Comparison of ENCODE assay signal across 18 cellular contexts in genomic region chr11:12272821-12273617, GRCh38.
DNase-seq lines count a peak whose midpoint lies in the region; ATAC-seq, FAIRE-seq and TF ChIP-seq lines count a peak whose summit lies in the region.
"Had no signal": no experiment of that assay in that cellular context is flagged by ENCODE, and none has a peak within 500 bp of the region (broad histone marks: within the 10 kb centered on the region; RNA-seq: fewer than 3 reads in every experiment).

No MANE protein-coding gene starts in this region.

- CTCF ChIA-PET in CD8-positive, alpha-beta T cell (lab: Charles Lee) = interaction anchor here (1.0 to 1.8 kb wide), 2 partner anchors 8 to 225 kb away, joined by 3 to 12 read pairs; no protein-coding TSS in a partner anchor

- intact Hi-C loops in CD8-positive, alpha-beta T cell (cut with DNase I, micrococcal nuclease) = no loop called here

- peak overlapping the region; percentile 76 for H3K14ac ChIP-seq in neuronal stem cell (ENCODE audit: low read length)

- H3K4me3 ChIP-seq in AG10803 (ENCODE audit: low read length) (no peak overlapping the region), bronchial epithelial cell (ENCODE audit: low read depth, low read length) (no peak overlapping the region), neuronal stem cell (ENCODE audit: low read length in 2 of 2) (no peak overlapping the region)
- no peak overlapping the region for H3K4me3 ChIP-seq in CD8-positive, alpha-beta T cell (ENCODE audit: low read depth, low read length)
- H3K4me3 ChIP-seq: BLaER1 treated with 17β-estradiol and CSF1 and Interleukin-3, amounts not matched to agents 10 nM and 100 nM; GM23338 had no signal

- H3K36me3 Mint-ChIP-seq in CD8-positive, alpha-beta T cell = no peaks in the 10 kb centered on the region

- H3K9me3 ChIP-seq in neuronal stem cell (replicated peaks in 1 of 2; ENCODE audit: control insufficient read depth in 2 of 2, insufficient read depth in 1 of 2, low read depth in 1 of 2, low read length in 2 of 2) = no peaks in the 10 kb centered on the region
- H3K9me3 ChIP-seq in CD8-positive, alpha-beta T cell (ENCODE audit: low read length) = no peaks in the 10 kb centered on the region
- H3K9me3 ChIP-seq: BLaER1 treated with 17β-estradiol and CSF1 and Interleukin-3, amounts not matched to agents 10 nM and 100 nM had no signal

- H2AFZ ChIP-seq in neuronal stem cell (ENCODE audit: low read length) = no peak overlapping the region
- H2AFZ ChIP-seq: GM23338 had no signal

- H3K36me3 ChIP-seq in bronchial epithelial cell (ENCODE audit: control insufficient read depth, insufficient read depth, low read length) = no peaks in the 10 kb centered on the region
- no peaks in the 10 kb centered on the region for H3K36me3 ChIP-seq in neuronal stem cell (replicated peaks in 1 of 2; ENCODE audit: control insufficient read depth in 2 of 2, insufficient read depth in 2 of 2, low read length in 2 of 2)
- no peaks in the 10 kb centered on the region for H3K36me3 ChIP-seq in CD8-positive, alpha-beta T cell (ENCODE audit: insufficient read depth, low read length)
- H3K36me3 ChIP-seq: BLaER1 treated with 17β-estradiol and CSF1 and Interleukin-3, amounts not matched to agents 10 nM and 100 nM had no signal

- H3K27me3 ChIP-seq in bronchial epithelial cell (ENCODE audit: control insufficient read depth, insufficient read depth, low read length) = no peaks in the 10 kb centered on the region
- no peaks in the 10 kb centered on the region for H3K27me3 ChIP-seq in neuronal stem cell (ENCODE audit: control insufficient read depth in 3 of 3, insufficient read depth in 3 of 3, low read depth in 1 of 3, low read length in 3 of 3)
- no peaks in the 10 kb centered on the region for H3K27me3 ChIP-seq in CD8-positive, alpha-beta T cell (ENCODE audit: insufficient read depth, low read length)
- H3K27me3 ChIP-seq: BLaER1 treated with 17β-estradiol and CSF1 and Interleukin-3, amounts not matched to agents 10 nM and 100 nM had no signal

- WGBS in neuronal stem cell (ENCODE audit: extremely low coverage in 2 of 2, insufficient read length in 2 of 2, insufficient replicate concordance in 1 of 2), 2 donors = no CpG with 5 or more reads among the region's 15 CpGs

- no peak overlapping the region for H3K23ac ChIP-seq in neuronal stem cell (ENCODE audit: low read depth, low read length, poor library complexity)

- no peak overlapping the region for H2AK5ac ChIP-seq in neuronal stem cell (ENCODE audit: low read depth, low read length)

- DNase-seq in AG10803 (ENCODE audit: low read depth) (peak; percentile 60), HT1080 (ENCODE audit: low read depth) (peak; percentile 59), bronchial epithelial cell (ENCODE audit: low read depth) (peak; percentile 50), neuronal stem cell (ENCODE audit: low spot score) (no peak), T-helper 9 cell (no peak)
- no peak for DNase-seq in CD8-positive, alpha-beta T cell
- DNase-seq in activated CD4-positive, CD25-positive, alpha-beta regulatory T cell (lab: John Stamatoyannopoulos, UW) = no peak
- DNase-seq: activated B cell treated with CpG ODN at 0.5 μM for 24 hours; activated naive CD4-positive, alpha-beta T cell treated with anti-CD3 and anti-CD28 coated beads for 36 hours; DMS53; NCI-H1417 treated with DMSO at 0.1 percent for 48 hours; NCI-H446 treated with DMSO at 0.1 percent for 48 hours; small intestine had no signal

- no peak overlapping the region for H3K27ac Mint-ChIP-seq in CD8-positive, alpha-beta T cell
- H3K27ac Mint-ChIP-seq: activated B cell treated with CpG ODN at 0.5 μM for 24 hours; activated naive CD4-positive, alpha-beta T cell treated with anti-CD3 and anti-CD28 coated beads for 36 hours; GM23338; stimulated activated naive CD8-positive, alpha-beta T cell treated with anti-CD3 and anti-CD28 coated beads, Interleukin-15, Interleukin-2, amounts not matched to agents 100 ng/mL and 50 ng/mL, for 24 hours had no signal

- no peak overlapping the region for H3K4ac ChIP-seq in neuronal stem cell (ENCODE audit: low read length)

- no peak overlapping the region for H3K4me3 Mint-ChIP-seq in CD8-positive, alpha-beta T cell
- H3K4me3 Mint-ChIP-seq: activated B cell treated with CpG ODN at 0.5 μM for 24 hours; activated naive CD4-positive, alpha-beta T cell treated with anti-CD3 and anti-CD28 coated beads for 36 hours; GM23338; stimulated activated naive CD8-positive, alpha-beta T cell treated with anti-CD3 and anti-CD28 coated beads, Interleukin-15, Interleukin-2, amounts not matched to agents 100 ng/mL and 50 ng/mL, for 24 hours had no signal

- H3K27ac ChIP-seq in neuronal stem cell (replicated peaks; ENCODE audit: low read length) = no peak overlapping the region
- no peak overlapping the region for H3K27ac ChIP-seq in CD8-positive, alpha-beta T cell (ENCODE audit: low read depth, low read length)
- H3K27ac ChIP-seq: BLaER1 treated with 17β-estradiol and CSF1 and Interleukin-3, amounts not matched to agents 10 nM and 100 nM had no signal

- no peak overlapping the region for H3K4me2 ChIP-seq in neuronal stem cell (ENCODE audit: insufficient read depth, low read length, poor library complexity, severe bottlenecking)
- H3K4me2 ChIP-seq: BLaER1 treated with 17β-estradiol and CSF1 and Interleukin-3, amounts not matched to agents 10 nM and 100 nM; GM23338 had no signal

- no peak overlapping the region for H4K91ac ChIP-seq in neuronal stem cell (ENCODE audit: low read depth, low read length, poor library complexity)

- TF ChIP-seq CTCF in AG10803 (conservative IDR thresholded peaks at IDR 0.05; ENCODE audit: low read length) (no peak), bronchial epithelial cell (IDR thresholded peaks at IDR 0.05; ENCODE audit: insufficient read depth, low read length, severe bottlenecking) (no peak)
- no peak for TF ChIP-seq CTCF in CD8-positive, alpha-beta T cell (IDR thresholded peaks at IDR 0.05)

- H3K79me1 ChIP-seq in neuronal stem cell (ENCODE audit: low read depth, low read length) = no peaks in the 10 kb centered on the region

- H3K27me3 Mint-ChIP-seq in CD8-positive, alpha-beta T cell (ENCODE audit: low read depth) = no peaks in the 10 kb centered on the region
- H3K27me3 Mint-ChIP-seq: activated B cell treated with CpG ODN at 0.5 μM for 24 hours; stimulated activated naive CD8-positive, alpha-beta T cell treated with anti-CD3 and anti-CD28 coated beads, Interleukin-15, Interleukin-2, amounts not matched to agents 100 ng/mL and 50 ng/mL, for 24 hours had no signal

- no peak overlapping the region for H3K18ac ChIP-seq in neuronal stem cell (ENCODE audit: low read length)

- no peaks in the 10 kb centered on the region for H3K9me3 Mint-ChIP-seq in CD8-positive, alpha-beta T cell
- H3K9me3 Mint-ChIP-seq: activated B cell treated with CpG ODN at 0.5 μM for 24 hours; activated naive CD4-positive, alpha-beta T cell treated with anti-CD3 and anti-CD28 coated beads for 36 hours; GM23338; stimulated activated naive CD8-positive, alpha-beta T cell treated with anti-CD3 and anti-CD28 coated beads, Interleukin-15, Interleukin-2, amounts not matched to agents 100 ng/mL and 50 ng/mL, for 24 hours had no signal

- FAIRE-seq in bronchial epithelial cell (lab: Jason Lieb, UNC) = no peak
- FAIRE-seq: frontal cortex, small intestine had no signal

- ATAC-seq in CD8-positive, alpha-beta T cell = no peak
- no peak for ATAC-seq in GM21390 (IDR thresholded peaks at IDR 0.05; ENCODE audit: unreplicated experiment)
- ATAC-seq: GM23338 had no signal

- no peak overlapping the region for H2BK15ac ChIP-seq in neuronal stem cell (ENCODE audit: low read length)

- H2BK120ac ChIP-seq in neuronal stem cell (ENCODE audit: low read depth, low read length) = no peak overlapping the region

- no peak overlapping the region for H2BK12ac ChIP-seq in neuronal stem cell (ENCODE audit: low read length)

- POLR2A ChIA-PET in CD8-positive, alpha-beta T cell (lab: Charles Lee) = no interaction called here

- H3K9ac ChIP-seq in neuronal stem cell (ENCODE audit: low read depth, low read length, poor library complexity) = no peak overlapping the region
- H3K9ac ChIP-seq: BLaER1 treated with 17β-estradiol and CSF1 and Interleukin-3, amounts not matched to agents 10 nM and 100 nM had no signal

- no peak overlapping the region for H2BK5ac ChIP-seq in neuronal stem cell (ENCODE audit: low read length)

- H4K8ac ChIP-seq in neuronal stem cell (ENCODE audit: low read depth, low read length) = no peak overlapping the region

- peaks cover 2 to 4% of the 10 kb centered on the region in 2 donors for H3K4me1 ChIP-seq in neuronal stem cell (ENCODE audit: control insufficient read depth in 2 of 2, insufficient read depth in 1 of 2, low read depth in 1 of 2, low read length in 2 of 2)
- no peaks in the 10 kb centered on the region for H3K4me1 ChIP-seq in CD8-positive, alpha-beta T cell (ENCODE audit: insufficient read depth, low read length)

- no peaks in the 10 kb centered on the region for H3K4me1 Mint-ChIP-seq in CD8-positive, alpha-beta T cell (ENCODE audit: low read depth)
- H3K4me1 Mint-ChIP-seq: activated B cell treated with CpG ODN at 0.5 μM for 24 hours had no signal

Comparison
In these comparisons a context has a peak if more than half of its experiments do, and no peak if none do; other contexts are left out.
1. DNase-seq: peak in AG10803 (single experiment), HT1080 (single experiment) and bronchial epithelial cell (single experiment); none in neuronal stem cell (single experiment), T-helper 9 cell (single experiment), CD8-positive, alpha-beta T cell (0 of 7) and activated CD4-positive, CD25-positive, alpha-beta regulatory T cell (0 of 4).